ENCODE assay signal across 14 cellular contexts in the genomic region with DNA sequence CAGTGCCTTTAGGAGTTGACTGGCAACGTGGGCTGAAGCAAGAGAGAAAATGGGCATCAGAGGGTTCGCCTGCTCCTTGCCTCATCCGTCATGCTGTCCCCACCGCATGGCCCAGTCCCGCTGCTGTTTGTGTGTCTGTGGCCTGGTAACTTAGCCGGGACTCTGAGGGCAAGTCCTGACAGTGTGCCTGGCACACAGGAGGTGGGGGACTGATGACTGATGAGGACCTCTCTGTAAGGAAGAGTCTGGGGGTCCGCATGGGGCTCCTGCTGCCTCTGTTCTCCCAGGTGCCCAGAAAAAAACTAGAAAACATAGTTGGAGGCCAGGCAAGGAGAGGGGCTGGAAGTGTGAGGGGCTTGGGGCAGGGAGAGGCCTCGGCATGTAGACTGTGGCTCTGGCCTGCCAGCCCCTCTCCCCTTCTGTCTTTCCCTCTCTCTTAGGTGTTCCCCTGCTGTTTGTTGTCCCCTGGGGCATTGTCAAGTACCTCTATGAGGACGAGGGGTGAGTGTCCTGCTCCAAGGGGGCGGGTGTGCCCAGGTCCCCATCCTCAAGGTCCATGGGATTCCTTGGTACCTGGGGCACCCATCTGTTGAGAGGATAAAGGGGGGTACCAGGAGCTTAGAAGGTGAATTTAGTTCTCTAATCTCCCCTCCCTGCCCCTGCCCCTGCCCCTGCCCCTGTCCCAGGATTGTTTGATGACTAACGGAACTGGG. TPM values are rescaled to one million over a fixed set of nuclear protein-coding genes. Genes with fewer than 3 reads are reported as not detected.
A peak's percentile ranks its signal among the peaks of the same experiment; 100 is the strongest.
DNase-seq lines count a peak whose midpoint lies in the region; ATAC-seq, FAIRE-seq and TF ChIP-seq lines count a peak whose summit lies in the region.
"Had no signal": no experiment of that assay in that cellular context is flagged by ENCODE, and none has a peak within 500 bp of the region (broad histone marks: within the 10 kb centered on the region; RNA-seq: fewer than 3 reads in every experiment).

No MANE protein-coding gene starts in this region.

- ATAC-seq in natural killer cell: no peak
- no peak for ATAC-seq in natural killer cell treated with Interleukin-12 subunit alpha and Interleukin-12 subunit beta and Interleukin-15 and Interleukin-18, amount 100 ng/mL, for 72 hours
- no peak for ATAC-seq in left lobe of liver
- ATAC-seq in GM21786 (IDR thresholded peaks at IDR 0.05; ENCODE audit: unreplicated experiment): no peak

- H3K27me3 Mint-ChIP-seq in activated CD4-positive, alpha-beta memory T cell treated with anti-CD3 and anti-CD28 coated beads, Interleukin-2, amount 10 ng/mL, durations not matched to agents 7 days and 5 days: peaks cover 6% of the 10 kb centered on the region
- no peaks in the 10 kb centered on the region for H3K27me3 Mint-ChIP-seq in activated CD4-positive, alpha-beta memory T cell treated with anti-CD3 and anti-CD28 coated beads for 36 hours
- no peaks in the 10 kb centered on the region for H3K27me3 Mint-ChIP-seq in natural killer cell (ENCODE audit: low read depth in 2 of 2)
- no peaks in the 10 kb centered on the region for H3K27me3 Mint-ChIP-seq in natural killer cell treated with Interleukin-12 subunit alpha and Interleukin-12 subunit beta and Interleukin-15 and Interleukin-18, amount 100 ng/mL, for 72 hours

- no peaks in the 10 kb centered on the region for H3K4me1 Mint-ChIP-seq in activated CD4-positive, alpha-beta memory T cell treated with anti-CD3 and anti-CD28 coated beads, Interleukin-2, amount 10 ng/mL, durations not matched to agents 7 days and 5 days
- peaks cover 2% of the 10 kb centered on the region for H3K4me1 Mint-ChIP-seq in activated CD4-positive, alpha-beta memory T cell treated with anti-CD3 and anti-CD28 coated beads for 36 hours (ENCODE audit: low read depth)
- no peaks in the 10 kb centered on the region for H3K4me1 Mint-ChIP-seq in natural killer cell
- peaks cover 0 to 4% of the 10 kb centered on the region in 2 donors for H3K4me1 Mint-ChIP-seq in natural killer cell treated with Interleukin-12 subunit alpha and Interleukin-12 subunit beta and Interleukin-15 and Interleukin-18, amount 100 ng/mL, for 72 hours (ENCODE audit: low read depth in 2 of 2)
- H3K4me1 Mint-ChIP-seq: CD8-positive, alpha-beta memory T cell had no signal

- no peaks in the 10 kb centered on the region for H3K36me3 Mint-ChIP-seq in activated CD4-positive, alpha-beta memory T cell treated with anti-CD3 and anti-CD28 coated beads, Interleukin-2, amount 10 ng/mL, durations not matched to agents 7 days and 5 days (ENCODE audit: low read depth)
- H3K36me3 Mint-ChIP-seq in activated CD4-positive, alpha-beta memory T cell treated with anti-CD3 and anti-CD28 coated beads for 36 hours: no peaks in the 10 kb centered on the region
- no peaks in the 10 kb centered on the region for H3K36me3 Mint-ChIP-seq in natural killer cell
- H3K36me3 Mint-ChIP-seq in natural killer cell treated with Interleukin-12 subunit alpha and Interleukin-12 subunit beta and Interleukin-15 and Interleukin-18, amount 100 ng/mL, for 72 hours: no peaks in the 10 kb centered on the region
- H3K36me3 Mint-ChIP-seq: CD8-positive, alpha-beta memory T cell had no signal

- POLR2A ChIA-PET in activated CD4-positive, alpha-beta memory T cell treated with anti-CD3 and anti-CD28 coated beads, Interleukin-2, amount 10 ng/mL, durations not matched to agents 7 days and 5 days (lab: Charles Lee): no interaction called here
- POLR2A ChIA-PET in activated CD4-positive, alpha-beta memory T cell treated with anti-CD3 and anti-CD28 coated beads for 36 hours (lab: Charles Lee): no interaction called here

- no peak overlapping the region for H3K4me3 Mint-ChIP-seq in activated CD4-positive, alpha-beta memory T cell treated with anti-CD3 and anti-CD28 coated beads, Interleukin-2, amount 10 ng/mL, durations not matched to agents 7 days and 5 days
- no peak overlapping the region for H3K4me3 Mint-ChIP-seq in activated CD4-positive, alpha-beta memory T cell treated with anti-CD3 and anti-CD28 coated beads for 36 hours
- H3K4me3 Mint-ChIP-seq in natural killer cell: no peak overlapping the region
- no peak overlapping the region for H3K4me3 Mint-ChIP-seq in natural killer cell treated with Interleukin-12 subunit alpha and Interleukin-12 subunit beta and Interleukin-15 and Interleukin-18, amount 100 ng/mL, for 72 hours
- H3K4me3 Mint-ChIP-seq: CD8-positive, alpha-beta memory T cell had no signal

- DNase-seq in activated CD4-positive, alpha-beta memory T cell treated with anti-CD3 and anti-CD28 coated beads, Interleukin-2, amount 10 ng/mL, durations not matched to agents 7 days and 5 days: peak; percentile 10
- DNase-seq in activated CD4-positive, alpha-beta memory T cell treated with anti-CD3 and anti-CD28 coated beads for 36 hours: no peak
- DNase-seq in natural killer cell (peak; percentile 10), left lobe of liver (ENCODE audit: low spot score) (peak; percentile 37), DMS79 treated with DMSO at 0.1 percent for 48 hours (lab: John Stamatoyannopoulos, UW) (no peak), urothelium cell line (ENCODE audit: low spot score) (no peak)
- DNase-seq in natural killer cell treated with Interleukin-12 subunit alpha and Interleukin-12 subunit beta and Interleukin-15 and Interleukin-18, amount 100 ng/mL, for 72 hours (ENCODE audit: low spot score): no peak
- DNase-seq: AML-193; Caco-2; CD8-positive, alpha-beta memory T cell; GF-D8 had no signal

- TF ChIP-seq CTCF in natural killer cell (IDR thresholded peaks at IDR 0.05): no peak

- intact Hi-C loops in activated CD4-positive, alpha-beta memory T cell treated with anti-CD3 and anti-CD28 coated beads for 36 hours (cut with micrococcal nuclease): no loop called here
- intact Hi-C loops in natural killer cell (cut with micrococcal nuclease): no loop called here

- FAIRE-seq in urothelium cell line (lab: Jason Lieb, UNC): no peak
- FAIRE-seq: GM18507 had no signal

- H3K27ac Mint-ChIP-seq in activated CD4-positive, alpha-beta memory T cell treated with anti-CD3 and anti-CD28 coated beads, Interleukin-2, amount 10 ng/mL, durations not matched to agents 7 days and 5 days: no peak overlapping the region
- H3K27ac Mint-ChIP-seq in activated CD4-positive, alpha-beta memory T cell treated with anti-CD3 and anti-CD28 coated beads for 36 hours: no peak overlapping the region
- H3K27ac Mint-ChIP-seq in natural killer cell: no peak overlapping the region
- no peak overlapping the region for H3K27ac Mint-ChIP-seq in natural killer cell treated with Interleukin-12 subunit alpha and Interleukin-12 subunit beta and Interleukin-15 and Interleukin-18, amount 100 ng/mL, for 72 hours

- no peaks in the 10 kb centered on the region for H3K9me3 Mint-ChIP-seq in activated CD4-positive, alpha-beta memory T cell treated with anti-CD3 and anti-CD28 coated beads, Interleukin-2, amount 10 ng/mL, durations not matched to agents 7 days and 5 days
- H3K9me3 Mint-ChIP-seq in activated CD4-positive, alpha-beta memory T cell treated with anti-CD3 and anti-CD28 coated beads for 36 hours: no peaks in the 10 kb centered on the region
- H3K9me3 Mint-ChIP-seq in natural killer cell: no peaks in the 10 kb centered on the region
- no peaks in the 10 kb centered on the region for H3K9me3 Mint-ChIP-seq in natural killer cell treated with Interleukin-12 subunit alpha and Interleukin-12 subunit beta and Interleukin-15 and Interleukin-18, amount 100 ng/mL, for 72 hours
- H3K9me3 Mint-ChIP-seq: CD8-positive, alpha-beta memory T cell had no signal

- CTCF ChIA-PET in activated CD4-positive, alpha-beta memory T cell treated with anti-CD3 and anti-CD28 coated beads, Interleukin-2, amount 10 ng/mL, durations not matched to agents 7 days and 5 days (lab: Charles Lee): no interaction called here
- CTCF ChIA-PET in activated CD4-positive, alpha-beta memory T cell treated with anti-CD3 and anti-CD28 coated beads for 36 hours (lab: Charles Lee): no interaction called here

RNA-seq across cellular contexts. Expression of a gene that starts 29.5 kb away (rescaled TPM):
- total RNA-seq in activated CD4-positive, alpha-beta memory T cell treated with anti-CD3 and anti-CD28 coated beads, Interleukin-2, amount 10 ng/mL, durations not matched to agents 7 days and 5 days: not detected
- under 1 TPM in 1 of 2 experiments, not detected in 1; 0.07 TPM for total RNA-seq in activated CD4-positive, alpha-beta memory T cell treated with anti-CD3 and anti-CD28 coated beads for 36 hours
- total RNA-seq in natural killer cell (1 to 10 TPM; 2.2 to 6.5 (median 3.0) TPM), left lobe of liver (not detected)
- not detected for total RNA-seq in natural killer cell treated with Interleukin-12 subunit alpha and Interleukin-12 subunit beta and Interleukin-15 and Interleukin-18, amount 100 ng/mL, for 72 hours
- total RNA-seq: Caco-2; CD8-positive, alpha-beta memory T cell; H4 had no signal

RNA-seq across cellular contexts. Expression of a gene that starts 36.9 kb away (rescaled TPM):
- 10 to 100 TPM; 10.4 to 11.0 TPM for total RNA-seq in activated CD4-positive, alpha-beta memory T cell treated with anti-CD3 and anti-CD28 coated beads, Interleukin-2, amount 10 ng/mL, durations not matched to agents 7 days and 5 days
- 10 to 100 TPM; 12.3 to 12.9 TPM for total RNA-seq in activated CD4-positive, alpha-beta memory T cell treated with anti-CD3 and anti-CD28 coated beads for 36 hours
- total RNA-seq in natural killer cell (10 to 100 TPM; 11.3 to 13.1 (median 11.5) TPM), left lobe of liver (6.0 TPM)
- 1 to 10 TPM; 3.5 to 5.2 TPM for total RNA-seq in natural killer cell treated with Interleukin-12 subunit alpha and Interleukin-12 subunit beta and Interleukin-15 and Interleukin-18, amount 100 ng/mL, for 72 hours

Comparison
In these comparisons a context has a peak if more than half of its experiments do, and no peak if none do; other contexts are left out.
1. DNase-seq: peak in activated CD4-positive, alpha-beta memory T cell treated with anti-CD3 and anti-CD28 coated beads, Interleukin-2, amount 10 ng/mL, durations not matched to agents 7 days and 5 days (single experiment), natural killer cell (single experiment) and left lobe of liver (single experiment); none in activated CD4-positive, alpha-beta memory T cell treated with anti-CD3 and anti-CD28 coated beads for 36 hours (single experiment), natural killer cell treated with Interleukin-12 subunit alpha and Interleukin-12 subunit beta and Interleukin-15 and Interleukin-18, amount 100 ng/mL, for 72 hours (single experiment), DMS79 treated with DMSO at 0.1 percent for 48 hours (single experiment) and urothelium cell line (single experiment).